8 cellular contexts compared by ENCODE assay signal in the genomic region with DNA sequence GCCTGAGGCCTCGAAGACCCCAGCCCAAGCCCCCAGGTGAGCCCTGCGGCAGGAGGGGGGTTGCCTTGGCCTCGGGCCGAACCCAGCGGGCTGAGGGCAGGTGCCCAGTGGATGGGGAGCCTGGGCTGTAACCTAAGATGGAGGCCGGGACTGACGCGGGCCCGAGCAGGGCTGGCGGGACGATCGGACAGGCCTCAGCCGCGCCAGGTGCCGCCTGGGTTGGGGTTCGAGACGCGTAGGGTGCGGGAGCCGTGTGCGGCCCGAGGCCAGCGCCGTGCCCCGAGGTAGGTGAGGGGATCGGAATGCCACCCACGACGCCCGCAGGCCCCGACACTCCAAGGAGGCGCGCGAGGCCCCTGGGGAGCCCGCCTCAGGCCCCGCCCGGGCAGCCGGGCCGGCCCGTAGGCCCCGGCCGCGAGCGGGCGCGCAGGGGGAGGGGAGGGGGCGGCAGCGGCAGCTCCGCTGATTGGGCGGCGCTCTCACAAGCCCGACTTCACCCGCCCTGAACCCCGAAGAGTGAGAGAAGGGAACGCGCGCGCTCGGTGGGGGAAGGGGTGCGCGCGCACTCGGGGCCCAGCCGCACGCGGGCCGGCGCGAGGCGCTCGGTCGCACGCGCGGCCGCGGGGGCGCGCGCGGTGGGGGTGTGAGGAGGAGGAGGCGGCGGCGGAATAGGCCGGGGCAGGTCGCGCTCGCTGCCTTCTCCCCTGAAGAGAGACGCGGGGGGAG. TPM values are rescaled to one million over a fixed set of nuclear protein-coding genes. Genes with fewer than 3 reads are reported as not detected.
A peak's percentile ranks its signal among the peaks of the same experiment; 100 is the strongest.
DNase-seq lines count a peak whose midpoint lies in the region; ATAC-seq, FAIRE-seq and TF ChIP-seq lines count a peak whose summit lies in the region.

A gene with protein sequence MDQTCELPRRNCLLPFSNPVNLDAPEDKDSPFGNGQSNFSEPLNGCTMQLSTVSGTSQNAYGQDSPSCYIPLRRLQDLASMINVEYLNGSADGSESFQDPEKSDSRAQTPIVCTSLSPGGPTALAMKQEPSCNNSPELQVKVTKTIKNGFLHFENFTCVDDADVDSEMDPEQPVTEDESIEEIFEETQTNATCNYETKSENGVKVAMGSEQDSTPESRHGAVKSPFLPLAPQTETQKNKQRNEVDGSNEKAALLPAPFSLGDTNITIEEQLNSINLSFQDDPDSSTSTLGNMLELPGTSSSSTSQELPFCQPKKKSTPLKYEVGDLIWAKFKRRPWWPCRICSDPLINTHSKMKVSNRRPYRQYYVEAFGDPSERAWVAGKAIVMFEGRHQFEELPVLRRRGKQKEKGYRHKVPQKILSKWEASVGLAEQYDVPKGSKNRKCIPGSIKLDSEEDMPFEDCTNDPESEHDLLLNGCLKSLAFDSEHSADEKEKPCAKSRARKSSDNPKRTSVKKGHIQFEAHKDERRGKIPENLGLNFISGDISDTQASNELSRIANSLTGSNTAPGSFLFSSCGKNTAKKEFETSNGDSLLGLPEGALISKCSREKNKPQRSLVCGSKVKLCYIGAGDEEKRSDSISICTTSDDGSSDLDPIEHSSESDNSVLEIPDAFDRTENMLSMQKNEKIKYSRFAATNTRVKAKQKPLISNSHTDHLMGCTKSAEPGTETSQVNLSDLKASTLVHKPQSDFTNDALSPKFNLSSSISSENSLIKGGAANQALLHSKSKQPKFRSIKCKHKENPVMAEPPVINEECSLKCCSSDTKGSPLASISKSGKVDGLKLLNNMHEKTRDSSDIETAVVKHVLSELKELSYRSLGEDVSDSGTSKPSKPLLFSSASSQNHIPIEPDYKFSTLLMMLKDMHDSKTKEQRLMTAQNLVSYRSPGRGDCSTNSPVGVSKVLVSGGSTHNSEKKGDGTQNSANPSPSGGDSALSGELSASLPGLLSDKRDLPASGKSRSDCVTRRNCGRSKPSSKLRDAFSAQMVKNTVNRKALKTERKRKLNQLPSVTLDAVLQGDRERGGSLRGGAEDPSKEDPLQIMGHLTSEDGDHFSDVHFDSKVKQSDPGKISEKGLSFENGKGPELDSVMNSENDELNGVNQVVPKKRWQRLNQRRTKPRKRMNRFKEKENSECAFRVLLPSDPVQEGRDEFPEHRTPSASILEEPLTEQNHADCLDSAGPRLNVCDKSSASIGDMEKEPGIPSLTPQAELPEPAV (N-terminal part only) (plus strand): TSS at position 655 of the 726 bp plus-strand sequence. CDS start 1,331 bp downstream, outside the sequence.

- H3K27ac Mint-ChIP-seq in astrocyte (ENCODE audit: unreplicated experiment), result peak within 1 kb of the TSS; percentile 89

- H3K4me2 ChIP-seq in Karpas-422 (ENCODE audit: low read depth, low read length, poor library complexity, severe bottlenecking), result peak within 1 kb of the TSS; percentile 86
- H3K4me2 ChIP-seq in astrocyte (ENCODE audit: low read length), result peak within 1 kb of the TSS; percentile 85

- H3K79me2 ChIP-seq in Karpas-422 (ENCODE audit: low read length) (peaks cover 39% of the 10 kb centered on the region), astrocyte (ENCODE audit: insufficient read depth, low read length) (peaks cover 39% of the 10 kb centered on the region)

- H3K27me3 Mint-ChIP-seq in astrocyte (ENCODE audit: low read depth, unreplicated experiment), result peaks cover 3% of the 10 kb centered on the region

- H3K36me3 ChIP-seq in Karpas-422 (ENCODE audit: insufficient read depth, low read length) (peaks cover 31% of the 10 kb centered on the region), astrocyte (ENCODE audit: insufficient read depth, low read length) (peaks cover 23% of the 10 kb centered on the region), aorta (ENCODE audit: control insufficient read depth in 1 of 2, insufficient read depth in 2 of 2, low read length in 1 of 2) (peaks cover 0 to 4% of the 10 kb centered on the region in 2 donors)

- H3K27me3 ChIP-seq in Karpas-422 (ENCODE audit: low read length) (no peaks in the 10 kb centered on the region), astrocyte (ENCODE audit: insufficient read depth, low read length) (no peaks in the 10 kb centered on the region), aorta (ENCODE audit: control insufficient read depth in 1 of 2, insufficient read depth in 2 of 2, low read length in 1 of 2) (no peaks in the 10 kb centered on the region)

- peak within 1 kb of the TSS; percentile 89 for H3K4me3 Mint-ChIP-seq in astrocyte (ENCODE audit: unreplicated experiment)

- FAIRE-seq in astrocyte (lab: Jason Lieb, UNC), result no peak

- no peak for TF ChIP-seq CTCF in astrocyte (IDR thresholded peaks at IDR 0.05; ENCODE audit: insufficient read depth, low read depth, low read length)

- H4K20me1 ChIP-seq in Karpas-422 (ENCODE audit: insufficient read depth, low read depth, low read length), result peaks cover 7% of the 10 kb centered on the region; the same call in 1 of the 2 replicates
- peaks cover 20% of the 10 kb centered on the region for H4K20me1 ChIP-seq in astrocyte (ENCODE audit: insufficient read depth, low read length)

- H3K4me1 ChIP-seq in Karpas-422 (ENCODE audit: low read length), result peaks cover 33% of the 10 kb centered on the region
- peaks cover 30% of the 10 kb centered on the region for H3K4me1 ChIP-seq in astrocyte (ENCODE audit: insufficient read depth, low read length)
- peaks cover 0 to 7% of the 10 kb centered on the region in 2 donors for H3K4me1 ChIP-seq in aorta (ENCODE audit: control insufficient read depth in 1 of 2, insufficient read depth in 2 of 2, low read length in 2 of 2)

- WGBS in aorta, 2 donors, result 1 to 2% methylated on average over 45 to 89 of the region's 89 CpGs

- DNase-seq in ELR (ENCODE audit: low read depth) (peak; percentile 88), Karpas-422 (peak; percentile 98), astrocyte (ENCODE audit: low read depth) (peak; percentile 71), hepatic stellate cell (ENCODE audit: low spot score) (peak; percentile 80), retina (peak; percentile 94), aorta (peak; percentile 93 to 96)

- H3K9ac ChIP-seq in Karpas-422 (ENCODE audit: low read length) (peak within 1 kb of the TSS; percentile 84), astrocyte (ENCODE audit: low read length) (peak within 1 kb of the TSS; percentile 83)

- ATAC-seq in GM21723 (IDR thresholded peaks at IDR 0.05; ENCODE audit: unreplicated experiment) (peak; percentile 68), aorta (ENCODE audit: low FRiP score) (peak; percentile 91)

- H3K36me3 Mint-ChIP-seq in astrocyte (ENCODE audit: low read depth, unreplicated experiment), result peaks cover 4% of the 10 kb centered on the region

- H3K4me1 Mint-ChIP-seq in astrocyte (ENCODE audit: low read depth, unreplicated experiment), result peaks cover 23% of the 10 kb centered on the region

- intact Hi-C loops in T-helper 2 cell treated with Interferon-gamma antibody and Interleukin-4, amounts not matched to agents 100 ng/mL and 5 ng/mL, for 36 hours (cut with micrococcal nuclease), result loop anchor here (1.0 to 5.0 kb wide), 3 partner anchors 16 to 294 kb away; a partner anchor contains a TSS
- intact Hi-C loops in aorta (cut with DNase I), result no loop called here

- H2AFZ ChIP-seq in Karpas-422 (ENCODE audit: low read length), result peak within 1 kb of the TSS; percentile 78; the same call in 1 of the 2 replicates
- H2AFZ ChIP-seq in astrocyte (ENCODE audit: low read depth, low read length), result peak within 1 kb of the TSS; percentile 98

- peak within 1 kb of the TSS; percentile 82 for H3K4me3 ChIP-seq in Karpas-422 (ENCODE audit: low read length)
- H3K4me3 ChIP-seq in astrocyte (ENCODE audit: insufficient read depth, low read depth, low read length), result peak within 1 kb of the TSS; percentile 67
- peak within 1 kb of the TSS; percentile 89 to 97 for H3K4me3 ChIP-seq in aorta (ENCODE audit: low read length in 2 of 2)

- no peaks in the 10 kb centered on the region for H3K9me3 Mint-ChIP-seq in astrocyte (ENCODE audit: unreplicated experiment)

- H3K27ac ChIP-seq in Karpas-422 (ENCODE audit: low read length) (peak within 1 kb of the TSS; percentile 62), astrocyte (ENCODE audit: low read depth, low read length) (peak within 1 kb of the TSS; percentile 65), aorta (ENCODE audit: low read depth in 1 of 2, low read length in 2 of 2) (peak within 1 kb of the TSS; percentile 29 to 77)

- H3K9me3 ChIP-seq in Karpas-422 (ENCODE audit: low read length) (no peaks in the 10 kb centered on the region), astrocyte (ENCODE audit: insufficient read depth, low read depth, low read length) (no peaks in the 10 kb centered on the region), aorta (ENCODE audit: control insufficient read depth, low read length) (no peaks in the 10 kb centered on the region)

- H3K9me2 ChIP-seq in Karpas-422 (replicated peaks; ENCODE audit: insufficient read depth, low read length), result no peaks in the 10 kb centered on the region

RNA-seq across cellular contexts. Expression of the gene that starts here (rescaled TPM):
- total RNA-seq in Karpas-422 (2014; rRNA removed; shearing (Covaris generic); ENCODE audit: low replicate concordance), result 70.9 and 76.5 TPM in 2 replicates
- 99.7 and 103 TPM in 2 replicates for total RNA-seq in T-helper 2 cell treated with Interferon-gamma antibody and Interleukin-4, amounts not matched to agents 100 ng/mL and 5 ng/mL, for 36 hours
- total RNA-seq in astrocyte (67.8 and 71.9 TPM in 2 replicates), aorta (10 to 100 TPM; 63.7 to 96.9 TPM)
- 1 to 10 TPM; 6.8 to 6.9 TPM for polyA plus RNA-seq in aorta

Comparison
In these comparisons a context has a peak if more than half of its experiments do, and no peak if none do; other contexts are left out.
1. Peak in every context shown above with its lines: DNase-seq, ATAC-seq, H3K4me3 ChIP-seq and H3K27ac ChIP-seq.